In genomic region chr3:129144786-129145185, GRCh38 we compare ENCODE assay signal across 20 cellular contexts.
"Had no signal": no experiment of that assay in that cellular context is flagged by ENCODE, and none has a peak within 500 bp of the region (broad histone marks: within the 10 kb centered on the region; RNA-seq: fewer than 3 reads in every experiment).

No MANE protein-coding gene starts in this region.

- DNase-seq: naive thymus-derived CD8-positive, alpha-beta T cell; nephron progenitor cell; nucleus accumbens; pancreas; psoas muscle; right cardiac atrium; sigmoid colon; small intestine; stimulated activated CD4-positive, alpha-beta T cell treated with anti-CD3 and anti-CD28 coated beads, Interleukin-15, amount 100 ng/mL, for 24 hours; stimulated activated CD4-positive, alpha-beta T cell treated with anti-CD3 and anti-CD28 coated beads, Interleukin-2, amount 100 ng/mL, for 24 hours; stimulated activated CD4-positive, alpha-beta T cell treated with anti-CD3 and anti-CD28 coated beads, Interleukin-2, amount 100 ng/mL, for 48 hours; stimulated activated CD4-positive, alpha-beta T cell treated with anti-CD3 and anti-CD28 coated beads, Interleukin-4, amount 100 ng/mL, for 24 hours; stimulated activated naive B cell treated with anti-CD40 and anti-IgM and Interleukin-4, amounts not matched to agents 10 μg/mL and 1 μg/mL and 100 μg/mL, for 72 hours; stimulated activated naive CD4-positive, alpha-beta T cell treated with Interleukin-2 at 50 U/mL for 16 hours; stomach; thyroid gland; upper lobe of left lung had no signal

- ATAC-seq: naive thymus-derived CD8-positive, alpha-beta T cell; natural killer cell treated with Interleukin-12 subunit alpha and Interleukin-12 subunit beta and Interleukin-15 and Interleukin-18, amount 100 ng/mL, for 72 hours; pancreas; psoas muscle; right cardiac atrium; right lobe of liver; stimulated activated effector memory CD8-positive, alpha-beta T cell treated with anti-CD3 and anti-CD28 coated beads, Interleukin-12 subunit alpha, Interleukin-12 subunit beta, amount 100 ng/mL, for 72 hours; stimulated activated naive B cell treated with anti-CD40 and anti-IgM and Interleukin-4, amounts not matched to agents 10 μg/mL and 1 μg/mL and 100 μg/mL, for 72 hours had no signal
